ENCODE assay signal across 1 cellular context in genomic region chr19:1568320-1569019, GRCh38.
A peak's percentile ranks its signal among the peaks of the same experiment; 100 is the strongest.
TF ChIP-seq lines count a peak whose summit lies in the region.

MEX3D (minus strand) TSS chr19:1568325; CDS start chr19:1568058, 267 bp downstream.

TF ChIP-seq in GM12878, 131 proteins besides CTCF, POLR2A, EP300 and RAD21 (continued from another document and continues in another):
- TF ChIP-seq BCL3 (IDR thresholded peaks at IDR 0.05; ENCODE audit: borderline replicate concordance, insufficient read depth, low read depth, low read length, poor library complexity, severe bottlenecking): no peak
- no peak for TF ChIP-seq RFX5 (IDR thresholded peaks at IDR 0.05; ENCODE audit: low read depth, low read length)
- peak; percentile 56; the same call in 1 of the 2 replicates for TF ChIP-seq TCF3 (IDR thresholded peaks at IDR 0.05; ENCODE audit: borderline replicate concordance, insufficient read depth, low read depth, low read length)
- peak; percentile 30 for TF ChIP-seq USF2 (IDR thresholded peaks at IDR 0.05; ENCODE audit: borderline replicate concordance, low read depth, low read length)
- peak; percentile 51; the same call in 1 of the 2 replicates for TF ChIP-seq ATF3 (IDR thresholded peaks at IDR 0.05; ENCODE audit: borderline replicate concordance, extremely low read depth, low read depth, low read length)
- no peak for TF ChIP-seq E2F8 (IDR thresholded peaks at IDR 0.05; ENCODE audit: low read depth, partially characterized antibody)
- TF ChIP-seq TBL1XR1 (IDR thresholded peaks at IDR 0.05; ENCODE audit: low read depth, low read length): no peak
- TF ChIP-seq IRF5 (IDR thresholded peaks at IDR 0.05; ENCODE audit: borderline replicate concordance): no peak
- no peak for TF ChIP-seq TARDBP (IDR thresholded peaks at IDR 0.05; ENCODE audit: borderline replicate concordance)
- no peak for TF ChIP-seq NR2C2 (IDR thresholded peaks at IDR 0.05; ENCODE audit: borderline replicate concordance, control insufficient read depth, insufficient read length, low read depth)
- TF ChIP-seq JUNB (IDR thresholded peaks at IDR 0.05): no peak
- no peak for TF ChIP-seq E2F4 (IDR thresholded peaks at IDR 0.05; ENCODE audit: low read depth, low read length)
- TF ChIP-seq RCOR1 (conservative IDR thresholded peaks at IDR 0.05; ENCODE audit: low read depth, low read length): no peak
- TF ChIP-seq LARP7 (IDR thresholded peaks at IDR 0.05): peak; percentile 51; the same call in 1 of the 2 replicates
- TF ChIP-seq SMC3 (IDR thresholded peaks at IDR 0.05; ENCODE audit: borderline replicate concordance, low read length): no peak
- TF ChIP-seq SRF (IDR thresholded peaks at IDR 0.05; ENCODE audit: low read depth in 2 of 2, low read length in 2 of 2): no peak
- no peak for TF ChIP-seq ZNF384 (IDR thresholded peaks at IDR 0.05; ENCODE audit: borderline replicate concordance, low read depth, low read length)
- TF ChIP-seq BMI1 (IDR thresholded peaks at IDR 0.05; ENCODE audit: borderline replicate concordance): no peak
- TF ChIP-seq CHD2 (IDR thresholded peaks at IDR 0.05; ENCODE audit: borderline replicate concordance, low read depth, low read length): no peak
- TF ChIP-seq ESRRA (IDR thresholded peaks at IDR 0.05; ENCODE audit: low read length): no peak
- TF ChIP-seq POLR2AphosphoS5 (IDR thresholded peaks at IDR 0.05; ENCODE audit: low read length): no peak
- no peak for TF ChIP-seq ZBED1 (IDR thresholded peaks at IDR 0.05; ENCODE audit: borderline replicate concordance)
- no peak for TF ChIP-seq MTA2 (IDR thresholded peaks at IDR 0.05; ENCODE audit: low read depth)
- no peak for TF ChIP-seq RELA (IDR thresholded peaks at IDR 0.05; ENCODE audit: borderline replicate concordance, partially characterized antibody)
- TF ChIP-seq SIX5 (IDR thresholded peaks at IDR 0.05; ENCODE audit: low read depth, low read length, severe bottlenecking): no peak
- peak; percentile 90 for TF ChIP-seq MAX (IDR thresholded peaks at IDR 0.05; ENCODE audit: low read depth, low read length)
- TF ChIP-seq HDAC2 (IDR thresholded peaks at IDR 0.05): no peak
- no peak for TF ChIP-seq ZZZ3 (IDR thresholded peaks at IDR 0.05; ENCODE audit: control insufficient read depth, insufficient read length, low read depth)
- no peak for TF ChIP-seq MLLT1 (IDR thresholded peaks at IDR 0.05)
- no peak for TF ChIP-seq CEBPB (IDR thresholded peaks at IDR 0.05; ENCODE audit: borderline replicate concordance in 1 of 2, low read depth in 2 of 2, low read length in 2 of 2)
- no peak for TF ChIP-seq PML (IDR thresholded peaks at IDR 0.05; ENCODE audit: low read length)
- no peak for TF ChIP-seq FOXK2 (IDR thresholded peaks at IDR 0.05)
- TF ChIP-seq NBN (IDR thresholded peaks at IDR 0.05): no peak
- 0 out of 2 replicates have a peak, but pooled peaks have one; percentile 30 for TF ChIP-seq NRF1 (conservative IDR thresholded peaks at IDR 0.05; ENCODE audit: low read depth, low read length)
- TF ChIP-seq RELB (IDR thresholded peaks at IDR 0.05; ENCODE audit: low read depth): no peak
- 0 out of 2 replicates have a peak, but pooled peaks have one; percentile 21 for TF ChIP-seq DPF2 (IDR thresholded peaks at IDR 0.05)
- TF ChIP-seq YY1 (IDR thresholded peaks at IDR 0.05; ENCODE audit: low read depth, low read length): no peak
- TF ChIP-seq ZNF622 (IDR thresholded peaks at IDR 0.05): no peak
- TF ChIP-seq HSF1 (IDR thresholded peaks at IDR 0.05; ENCODE audit: low read depth, low read length): no peak
- no peak for TF ChIP-seq SMAD1 (IDR thresholded peaks at IDR 0.05; ENCODE audit: low read depth, partially characterized antibody)
- no peak for TF ChIP-seq SP1 (IDR thresholded peaks at IDR 0.05; ENCODE audit: low read depth, low read length)
- TF ChIP-seq CHD4 (IDR thresholded peaks at IDR 0.05): no peak
- no peak for TF ChIP-seq NFYA (IDR thresholded peaks at IDR 0.05; ENCODE audit: borderline replicate concordance, low read depth, low read length)
- peak; percentile 98 to 100 for TF ChIP-seq BHLHE40 (IDR thresholded peaks at IDR 0.05; ENCODE audit: borderline replicate concordance in 1 of 2, low read depth in 2 of 2, low read length in 1 of 2)
- no peak for TF ChIP-seq EZH2 (IDR thresholded peaks at IDR 0.05; ENCODE audit: borderline replicate concordance, control insufficient read depth, low read depth, low read length)
- TF ChIP-seq ZBTB4 (CRISPR knock-in tag; IDR thresholded peaks at IDR 0.05): no peak
- TF ChIP-seq GATAD2B (conservative IDR thresholded peaks at IDR 0.05; ENCODE audit: low read depth): peak; percentile 36; the same call in 1 of the 2 replicates
- TF ChIP-seq CREB1 (IDR thresholded peaks at IDR 0.05; ENCODE audit: low read depth): 0 out of 2 replicates have a peak, but pooled peaks have one; percentile 33
- TF ChIP-seq HDAC6 (IDR thresholded peaks at IDR 0.05; ENCODE audit: unreplicated experiment): no peak
- TF ChIP-seq SIN3A (IDR thresholded peaks at IDR 0.05; ENCODE audit: low read depth, low read length): no peak
- peak; percentile 72; the same call in 1 of the 2 replicates for TF ChIP-seq TCF12 (IDR thresholded peaks at IDR 0.05; ENCODE audit: low read depth, low read length)
- no peak for TF ChIP-seq STAT1 (conservative IDR thresholded peaks at IDR 0.05)
